ENCODE assay signal across 14 cellular contexts in genomic region chr12:28780096-28780495, GRCh38.
A peak's percentile ranks its signal among the peaks of the same experiment; 100 is the strongest.
DNase-seq lines count a peak whose midpoint lies in the region; ATAC-seq and TF ChIP-seq lines count a peak whose summit lies in the region.
"Had no signal": no experiment of that assay in that cellular context is flagged by ENCODE, and none has a peak within 500 bp of the region (broad histone marks: within the 10 kb centered on the region; RNA-seq: fewer than 3 reads in every experiment).

No MANE protein-coding gene starts in this region.

- H3K23ac ChIP-seq in neuronal stem cell (ENCODE audit: low read depth, low read length, poor library complexity), result no peak overlapping the region

- H3K27ac ChIP-seq in transverse colon (no peak overlapping the region), neuronal stem cell (replicated peaks; ENCODE audit: low read length) (no peak overlapping the region), prostate gland (no peak overlapping the region)
- H3K27ac ChIP-seq: parathyroid adenoma, Peyer's patch, uterus had no signal

- H2AFZ ChIP-seq in neuronal stem cell (ENCODE audit: low read length), result no peak overlapping the region
- H2AFZ ChIP-seq: parathyroid adenoma had no signal

- in situ Hi-C loops in transverse colon (cut with MboI; ENCODE audit: low pct_ligation_motif_present in 1 of 4, low pct_unique_long_range_greater_than_20kb in 1 of 4, low sequenced_read_pairs in 3 of 4), result no loop called here

- H3K4me2 ChIP-seq in neuronal stem cell (ENCODE audit: insufficient read depth, low read length, poor library complexity, severe bottlenecking), result no peak overlapping the region

- no peak overlapping the region for H2BK15ac ChIP-seq in neuronal stem cell (ENCODE audit: low read length)

- H2BK5ac ChIP-seq in neuronal stem cell (ENCODE audit: low read length), result no peak overlapping the region

- no peak for TF ChIP-seq POLR2A in transverse colon (IDR thresholded peaks at IDR 0.05)
- TF ChIP-seq POLR2A in prostate gland (IDR thresholded peaks at IDR 0.05), result no peak

- H3K4me3 ChIP-seq in fibroblast of villous mesenchyme (ENCODE audit: low read depth, low read length), result no peak overlapping the region
- no peak overlapping the region for H3K4me3 ChIP-seq in transverse colon
- H3K4me3 ChIP-seq in neuronal stem cell (ENCODE audit: low read length in 2 of 2), result no peak overlapping the region
- no peak overlapping the region for H3K4me3 ChIP-seq in prostate gland
- H3K4me3 ChIP-seq: Peyer's patch, uterus had no signal

- H3K36me3 ChIP-seq in transverse colon (no peaks in the 10 kb centered on the region), neuronal stem cell (replicated peaks in 1 of 2; ENCODE audit: control insufficient read depth in 2 of 2, insufficient read depth in 2 of 2, low read length in 2 of 2) (no peaks in the 10 kb centered on the region), prostate gland (no peaks in the 10 kb centered on the region)
- H3K36me3 ChIP-seq: Peyer's patch, uterus had no signal

- no peak overlapping the region for H4K8ac ChIP-seq in neuronal stem cell (ENCODE audit: low read depth, low read length)

- H2AK5ac ChIP-seq in neuronal stem cell (ENCODE audit: low read depth, low read length), result no peak overlapping the region

- intact Hi-C loops in transverse colon (cut with DNase I; ENCODE audit: low total_unique reads) (no loop called here), prostate gland (cut with DNase I) (no loop called here)

- no peak overlapping the region for H3K4ac ChIP-seq in neuronal stem cell (ENCODE audit: low read length)

- H3K18ac ChIP-seq in neuronal stem cell (ENCODE audit: low read length), result no peak overlapping the region

- no peak for TF ChIP-seq CTCF in fibroblast of villous mesenchyme (IDR thresholded peaks at IDR 0.05; ENCODE audit: insufficient read depth, low read depth, low read length)
- no peak for TF ChIP-seq CTCF in transverse colon (IDR thresholded peaks at IDR 0.05)
- TF ChIP-seq CTCF in prostate gland (IDR thresholded peaks at IDR 0.05), result no peak

- peak; percentile 42; the same call in 2 of the 3 replicates for ATAC-seq in SK-N-SH treated with all-trans-retinoic acid at 6 μM for 48 hours
- ATAC-seq: HCT116 had no signal

- H2BK120ac ChIP-seq in neuronal stem cell (ENCODE audit: low read depth, low read length), result no peak overlapping the region

- no peaks in the 10 kb centered on the region for H3K27me3 ChIP-seq in transverse colon
- no peaks in the 10 kb centered on the region for H3K27me3 ChIP-seq in neuronal stem cell (ENCODE audit: control insufficient read depth in 3 of 3, insufficient read depth in 3 of 3, low read depth in 1 of 3, low read length in 3 of 3)
- H3K27me3 ChIP-seq in prostate gland (replicated peaks; ENCODE audit: insufficient read depth), result no peaks in the 10 kb centered on the region
- H3K27me3 ChIP-seq: Peyer's patch, uterus had no signal

- TF ChIP-seq EP300 in transverse colon (IDR thresholded peaks at IDR 0.05; ENCODE audit: low read depth), result no peak

- DNase-seq in HCEC 1CT (peak; percentile 91), fibroblast of villous mesenchyme (ENCODE audit: low read depth) (peak; percentile 81), transverse colon (peak; percentile 9), neuronal stem cell (ENCODE audit: low spot score) (no peak), prostate gland (ENCODE audit: low spot score) (no peak), NCI-H128 (lab: John Stamatoyannopoulos, UW; ENCODE audit: unreplicated experiment) (no peak)
- DNase-seq: activated CD4-positive, CD25-positive, alpha-beta regulatory T cell; activated naive CD4-positive, alpha-beta T cell treated with anti-CD3 and anti-CD28 coated beads for 36 hours; NCI-H1930; uterus had no signal

- H2BK12ac ChIP-seq in neuronal stem cell (ENCODE audit: low read length), result no peak overlapping the region

- H3K4me1 ChIP-seq in transverse colon (no peaks in the 10 kb centered on the region), neuronal stem cell (ENCODE audit: control insufficient read depth in 2 of 2, insufficient read depth in 1 of 2, low read depth in 1 of 2, low read length in 2 of 2) (peaks cover 0 to 9% of the 10 kb centered on the region in 2 donors), prostate gland (replicated peaks) (no peaks in the 10 kb centered on the region)
- H3K4me1 ChIP-seq: parathyroid adenoma, Peyer's patch, uterus had no signal

- H3K9ac ChIP-seq in neuronal stem cell (ENCODE audit: low read depth, low read length, poor library complexity), result no peak overlapping the region
- H3K9ac ChIP-seq: parathyroid adenoma had no signal

- H3K14ac ChIP-seq in neuronal stem cell (ENCODE audit: low read length), result no peak overlapping the region

- 63 to 80% methylated on average over 2 of the region's 2 CpGs for WGBS in transverse colon (ENCODE audit: low coverage in 1 of 2), 2 donors
- no CpG with 5 or more reads among the region's 2 CpGs for WGBS in neuronal stem cell (ENCODE audit: extremely low coverage in 2 of 2, insufficient read length in 2 of 2, insufficient replicate concordance in 1 of 2), 2 donors
- WGBS in prostate gland, result 96% methylated on average over 2 of the region's 2 CpGs

- H4K91ac ChIP-seq in neuronal stem cell (ENCODE audit: low read depth, low read length, poor library complexity), result no peak overlapping the region

- H3K79me1 ChIP-seq in neuronal stem cell (ENCODE audit: low read depth, low read length), result no peaks in the 10 kb centered on the region

- no peaks in the 10 kb centered on the region for H3K9me3 ChIP-seq in transverse colon
- peaks cover 0 to 2% of the 10 kb centered on the region in 2 donors for H3K9me3 ChIP-seq in neuronal stem cell (replicated peaks in 1 of 2; ENCODE audit: control insufficient read depth in 2 of 2, insufficient read depth in 1 of 2, low read depth in 1 of 2, low read length in 2 of 2)
- H3K9me3 ChIP-seq in prostate gland, result no peaks in the 10 kb centered on the region
- H3K9me3 ChIP-seq: Peyer's patch, uterus had no signal

TF ChIP-seq in SK-N-SH treated with all-trans-retinoic acid at 6 μM for 48 hours, 23 proteins besides CTCF, POLR2A, EP300 and RAD21:
- no peak for TF ChIP-seq CREB5 (CRISPR knock-in tag; IDR thresholded peaks at IDR 0.05; ENCODE audit: low read depth)
- no peak for TF ChIP-seq ZFP30 (CRISPR knock-in tag; IDR thresholded peaks at IDR 0.05)
- no peak for TF ChIP-seq ZNF565 (CRISPR knock-in tag; conservative IDR thresholded peaks at IDR 0.05; ENCODE audit: low read depth)
- no peak for TF ChIP-seq ISL1 (CRISPR knock-in tag; IDR thresholded peaks at IDR 0.05)
- no peak for TF ChIP-seq GLIS3 (CRISPR knock-in tag; IDR thresholded peaks at IDR 0.05)
- TF ChIP-seq ZFP3 (CRISPR knock-in tag; IDR thresholded peaks at IDR 0.05), result no peak
- TF ChIP-seq, protein P1, sequence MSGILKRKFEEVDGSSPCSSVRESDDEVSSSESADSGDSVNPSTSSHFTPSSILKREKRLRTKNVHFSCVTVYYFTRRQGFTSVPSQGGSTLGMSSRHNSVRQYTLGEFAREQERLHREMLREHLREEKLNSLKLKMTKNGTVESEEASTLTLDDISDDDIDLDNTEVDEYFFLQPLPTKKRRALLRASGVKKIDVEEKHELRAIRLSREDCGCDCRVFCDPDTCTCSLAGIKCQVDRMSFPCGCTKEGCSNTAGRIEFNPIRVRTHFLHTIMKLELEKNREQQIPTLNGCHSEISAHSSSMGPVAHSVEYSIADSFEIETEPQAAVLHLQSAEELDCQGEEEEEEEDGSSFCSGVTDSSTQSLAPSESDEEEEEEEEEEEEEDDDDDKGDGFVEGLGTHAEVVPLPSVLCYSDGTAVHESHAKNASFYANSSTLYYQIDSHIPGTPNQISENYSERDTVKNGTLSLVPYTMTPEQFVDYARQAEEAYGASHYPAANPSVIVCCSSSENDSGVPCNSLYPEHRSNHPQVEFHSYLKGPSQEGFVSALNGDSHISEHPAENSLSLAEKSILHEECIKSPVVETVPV (CRISPR knock-in tag; IDR thresholded peaks at IDR 0.05), result no peak
- no peak for TF ChIP-seq ZC3H10 (CRISPR knock-in tag; IDR thresholded peaks at IDR 0.05)
- TF ChIP-seq ESRRG (CRISPR knock-in tag; IDR thresholded peaks at IDR 0.05), result no peak
- no peak for TF ChIP-seq BACH2 (CRISPR knock-in tag; IDR thresholded peaks at IDR 0.05; ENCODE audit: borderline replicate concordance)

Comparison
In these comparisons a context has a peak if more than half of its experiments do, and no peak if none do; other contexts are left out.
1. DNase-seq: peak in HCEC 1CT (single experiment), fibroblast of villous mesenchyme (single experiment) and transverse colon (single experiment); none in neuronal stem cell (single experiment), prostate gland (single experiment) and NCI-H128 (single experiment).